17 cellular contexts compared by ENCODE assay signal in the genomic region with DNA sequence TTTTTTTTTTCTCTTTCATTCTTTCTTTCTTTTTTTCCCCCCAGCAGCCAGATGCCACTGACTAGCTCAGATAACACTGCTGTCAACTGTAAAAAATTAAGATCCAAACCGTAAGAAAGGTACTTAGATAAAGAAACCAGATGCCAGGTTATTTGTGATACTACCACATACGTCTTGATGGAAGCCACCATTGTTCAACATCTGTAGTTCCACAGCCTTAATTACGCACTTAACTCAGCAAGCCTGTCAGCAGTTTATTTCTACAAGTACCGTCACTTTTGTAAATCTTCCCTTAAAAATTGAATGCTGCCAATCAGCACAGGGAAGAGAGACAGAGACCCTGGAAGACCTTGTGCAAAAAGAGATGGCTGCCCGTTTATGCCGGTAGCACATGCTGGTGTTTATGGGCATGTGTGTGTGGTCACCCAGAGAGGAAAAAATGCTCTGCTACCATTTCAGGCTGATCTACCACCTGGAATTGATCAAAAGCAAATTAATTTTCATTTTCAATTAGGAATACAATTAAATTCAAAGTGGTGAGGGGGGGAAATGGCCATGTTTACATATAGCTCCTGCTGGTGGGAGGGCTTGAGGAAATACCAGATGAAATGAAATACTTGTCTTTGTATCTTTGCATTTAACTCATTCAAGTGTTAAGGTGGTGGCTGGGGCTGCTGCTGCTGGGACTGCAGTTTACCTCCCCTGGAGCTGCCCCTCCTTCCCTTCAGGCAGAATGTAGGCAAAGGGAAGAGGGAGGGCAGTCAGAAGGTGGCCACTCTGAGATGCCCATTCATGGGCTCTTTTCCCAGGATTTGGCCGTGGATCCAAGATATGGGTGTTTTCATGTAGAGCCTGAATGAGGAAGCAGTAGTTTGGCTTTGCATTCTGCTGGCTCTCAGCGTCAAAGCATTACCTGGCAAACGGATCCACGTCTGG.
DNase-seq lines count a peak whose midpoint lies in the region; TF ChIP-seq lines count a peak whose summit lies in the region.
"Had no signal": no experiment of that assay in that cellular context is flagged by ENCODE, and none has a peak within 500 bp of the region (broad histone marks: within the 10 kb centered on the region; RNA-seq: fewer than 3 reads in every experiment).

No MANE protein-coding gene starts in this region.

- H3K36me3 Mint-ChIP-seq in brain (peaks cover 16% of the 10 kb centered on the region), neural crest cell (ENCODE audit: low read depth) (peaks cover 3% of the 10 kb centered on the region)

- TF ChIP-seq CTCF in brain (conservative IDR thresholded peaks at IDR 0.05) (no peak), neural crest cell (conservative IDR thresholded peaks at IDR 0.05) (no peak)

- H3K4me1 Mint-ChIP-seq in brain (peaks cover 32% of the 10 kb centered on the region), neural crest cell (peaks cover 26% of the 10 kb centered on the region)

- H3K4me3 Mint-ChIP-seq in brain = peak overlapping the region in 1 of 5 experiments; percentile 23
- H3K4me3 Mint-ChIP-seq in neural crest cell = peak overlapping the region; percentile 71
- H3K4me3 Mint-ChIP-seq: activated naive CD4-positive, alpha-beta T cell treated with anti-CD3 and anti-CD28 coated beads, Interleukin-2, amount 10 ng/mL, durations not matched to agents 7 days and 5 days; T-helper 2 cell treated with Interferon-gamma antibody and Interleukin-4, amounts not matched to agents 5 μg/mL and 100 μg/mL, for 36 hours had no signal

- peaks cover 0 to 10% (median 3%) of the 10 kb centered on the region in 5 experiments for H3K9me3 Mint-ChIP-seq in brain
- H3K9me3 Mint-ChIP-seq in neural crest cell = no peaks in the 10 kb centered on the region
- H3K9me3 Mint-ChIP-seq: activated naive CD4-positive, alpha-beta T cell treated with anti-CD3 and anti-CD28 coated beads, Interleukin-2, amount 10 ng/mL, durations not matched to agents 7 days and 5 days; T-helper 2 cell treated with Interferon-gamma antibody and Interleukin-4, amounts not matched to agents 5 μg/mL and 100 μg/mL, for 36 hours had no signal

- H3K27me3 Mint-ChIP-seq in brain = peaks cover 3% of the 10 kb centered on the region
- H3K27me3 Mint-ChIP-seq in neural crest cell (ENCODE audit: low read depth) = peaks cover 3% of the 10 kb centered on the region
- H3K27me3 Mint-ChIP-seq: activated naive CD4-positive, alpha-beta T cell treated with anti-CD3 and anti-CD28 coated beads, Interleukin-2, amount 10 ng/mL, durations not matched to agents 7 days and 5 days had no signal

- peak overlapping the region in 3 of 5 experiments; percentile 39 to 86 (median 53) for H3K27ac Mint-ChIP-seq in brain
- H3K27ac Mint-ChIP-seq in neural crest cell (ENCODE audit: unreplicated experiment) = no peak overlapping the region
- H3K27ac Mint-ChIP-seq: activated naive CD4-positive, alpha-beta T cell treated with anti-CD3 and anti-CD28 coated beads, Interleukin-2, amount 10 ng/mL, durations not matched to agents 7 days and 5 days; T-helper 2 cell treated with Interferon-gamma antibody and Interleukin-4, amounts not matched to agents 5 μg/mL and 100 μg/mL, for 36 hours had no signal

- peak; percentile 50 for DNase-seq in NCI-H1105 treated with DMSO at 0.1 percent for 48 hours (lab: John Stamatoyannopoulos, UW)
- DNase-seq in NCI-H1105 (lab: John Stamatoyannopoulos, UW) = no peak
- DNase-seq in NCI-H146 treated with DMSO at 0.1 percent for 48 hours (lab: John Stamatoyannopoulos, UW; ENCODE audit: unreplicated experiment) = peak; percentile 6
- DNase-seq in neural crest cell (ENCODE audit: low read depth, low spot score) = peak; percentile 6
- no peak for DNase-seq in activated CD4-positive, CD25-positive, alpha-beta regulatory T cell treated with anti-CD3 and anti-CD28 coated beads, Interleukin-2, amount 50 U/mL, for 72 hours
- DNase-seq in stimulated activated CD4-positive, alpha-beta T cell treated with anti-CD3 and anti-CD28 coated beads, Interleukin-4, amount 100 ng/mL, for 4 hours = no peak
- DNase-seq in activated CD4-positive, alpha-beta T cell treated with anti-CD3 and anti-CD28 coated beads for 48 hours = no peak
- DNase-seq: 8988T; activated CD4-positive, alpha-beta T cell treated with anti-CD3 and anti-CD28 coated beads for 4 hours; activated naive CD4-positive, alpha-beta T cell treated with anti-CD3 and anti-CD28 coated beads, Interleukin-2, amount 10 ng/mL, durations not matched to agents 7 days and 5 days; body of pancreas; NCI-H2081 treated with DMSO at 0.1 percent for 48 hours; SHP77 treated with DMSO at 0.1 percent for 48 hours; stimulated activated naive CD4-positive, alpha-beta T cell treated with Interleukin-2 at 50 U/mL for 16 hours; upper lobe of right lung had no signal

Comparison
In these comparisons a context has a peak if more than half of its experiments do, and no peak if none do; other contexts are left out.
1. DNase-seq: peak in NCI-H1105 treated with DMSO at 0.1 percent for 48 hours (single experiment), NCI-H146 treated with DMSO at 0.1 percent for 48 hours (single experiment) and neural crest cell (single experiment); none in NCI-H1105 (single experiment), activated CD4-positive, CD25-positive, alpha-beta regulatory T cell treated with anti-CD3 and anti-CD28 coated beads, Interleukin-2, amount 50 U/mL, for 72 hours (single experiment), stimulated activated CD4-positive, alpha-beta T cell treated with anti-CD3 and anti-CD28 coated beads, Interleukin-4, amount 100 ng/mL, for 4 hours (0 of 2) and activated CD4-positive, alpha-beta T cell treated with anti-CD3 and anti-CD28 coated beads for 48 hours (single experiment).